ENCODE assay signal across 16 cellular contexts in genomic region chr12:51021694-51022093, GRCh38. TPM values are rescaled to one million over a fixed set of nuclear protein-coding genes. Genes with fewer than 3 reads are reported as not detected.
DNase-seq lines count a peak whose midpoint lies in the region; ATAC-seq and TF ChIP-seq lines count a peak whose summit lies in the region.
"Had no signal": no experiment of that assay in that cellular context is flagged by ENCODE, and none has a peak within 500 bp of the region (broad histone marks: within the 10 kb centered on the region; RNA-seq: fewer than 3 reads in every experiment).

No MANE protein-coding gene starts in this region.

- H3K23me2 ChIP-seq in H9 (ENCODE audit: insufficient read length, low read depth, low read length, poor library complexity, severe bottlenecking) = peaks cover 7% of the 10 kb centered on the region

- H3K4me3 ChIP-seq in mesenchymal stem cell (ENCODE audit: insufficient read depth in 1 of 2, low read depth in 1 of 2, low read length in 2 of 2) (no peak overlapping the region), neural progenitor cell (no peak overlapping the region), spleen (no peak overlapping the region)
- H3K4me3 ChIP-seq: lung had no signal

- H3K4me2 ChIP-seq in H9 (ENCODE audit: insufficient read depth, insufficient read length, low read length) = no peak overlapping the region
- H3K4me2 ChIP-seq in mesenchymal stem cell (ENCODE audit: low read length, poor library complexity, severe bottlenecking) = no peak overlapping the region
- no peak overlapping the region for H3K4me2 ChIP-seq in neural progenitor cell

- POLR2A ChIA-PET in activated CD8-positive, alpha-beta T cell treated with anti-CD3 and anti-CD28 coated beads, Interleukin-2, amount 10 ng/mL, durations not matched to agents 7 days and 5 days (lab: Charles Lee) = interaction anchor here (1.4 kb wide), 1 partner anchor 258 kb away, joined by 5 read pairs; the partner anchor contains the start of gene ATF1

- no peaks in the 10 kb centered on the region for H3K4me1 ChIP-seq in H9 (ENCODE audit: insufficient read depth, low read length)
- peaks cover 11% of the 10 kb centered on the region for H3K4me1 ChIP-seq in mesenchymal stem cell (ENCODE audit: control insufficient read depth, insufficient read depth, low read depth, low read length)
- H3K4me1 ChIP-seq in neural progenitor cell = peaks cover 24% of the 10 kb centered on the region
- H3K4me1 ChIP-seq in spleen = peaks cover 26 to 79% (median 50%) of the 10 kb centered on the region in 6 donors

- H3K27me3 Mint-ChIP-seq in CD14-positive monocyte (ENCODE audit: low read depth in 3 of 3) = peaks cover 0 to 2% (median 2%) of the 10 kb centered on the region in 3 donors
- H3K27me3 Mint-ChIP-seq in H9 (ENCODE audit: low read depth) = no peaks in the 10 kb centered on the region
- H3K27me3 Mint-ChIP-seq in activated CD8-positive, alpha-beta T cell treated with anti-CD3 and anti-CD28 coated beads, Interleukin-2, amount 10 ng/mL, durations not matched to agents 7 days and 5 days (ENCODE audit: low read depth) = no peaks in the 10 kb centered on the region
- peaks cover 2% of the 10 kb centered on the region for H3K27me3 Mint-ChIP-seq in neural progenitor cell (ENCODE audit: insufficient read depth, low read depth)
- H3K27me3 Mint-ChIP-seq: progenitor cell of endocrine pancreas had no signal

- H3T11ph ChIP-seq in H9 (ENCODE audit: low read length) = no peak overlapping the region

- H2AK5ac ChIP-seq in H9 (ENCODE audit: insufficient read length, low read length) = no peak overlapping the region
- peak overlapping the region; percentile 86 for H2AK5ac ChIP-seq in mesenchymal stem cell (ENCODE audit: low read length, severe bottlenecking)

- H3K9ac ChIP-seq in H9 (ENCODE audit: extremely low read depth, insufficient read length, low read length) (no peak overlapping the region), mesenchymal stem cell (ENCODE audit: low read length) (no peak overlapping the region), neural progenitor cell (no peak overlapping the region)

- H3K18ac ChIP-seq in H9 (ENCODE audit: insufficient read length, low read depth, low read length) (no peak overlapping the region), mesenchymal stem cell (ENCODE audit: low read depth in 1 of 2, low read length in 2 of 2) (no peak overlapping the region)

- no peak overlapping the region for H4K5ac ChIP-seq in H9 (ENCODE audit: insufficient read length, low read depth, low read length)

- H2BK15ac ChIP-seq in H9 (ENCODE audit: low read depth, low read length) (no peak overlapping the region), mesenchymal stem cell (ENCODE audit: low read depth, poor library complexity, severe bottlenecking) (no peak overlapping the region)

- H3K9me3 ChIP-seq in H9 (ENCODE audit: control insufficient read depth, low read depth, low read length) (no peaks in the 10 kb centered on the region), mesenchymal stem cell (ENCODE audit: control insufficient read depth, low read length) (no peaks in the 10 kb centered on the region), neural progenitor cell (ENCODE audit: low read depth) (no peaks in the 10 kb centered on the region), spleen (no peaks in the 10 kb centered on the region)

- H3K14ac ChIP-seq in H9 (ENCODE audit: insufficient read depth, low read length) = no peak overlapping the region
- no peak overlapping the region for H3K14ac ChIP-seq in mesenchymal stem cell (ENCODE audit: low read length in 2 of 2)

- H3K9me3 Mint-ChIP-seq in CD14-positive monocyte (no peaks in the 10 kb centered on the region), H9 (no peaks in the 10 kb centered on the region), neural progenitor cell (no peaks in the 10 kb centered on the region)
- no peaks in the 10 kb centered on the region for H3K9me3 Mint-ChIP-seq in activated CD8-positive, alpha-beta T cell treated with anti-CD3 and anti-CD28 coated beads, Interleukin-2, amount 10 ng/mL, durations not matched to agents 7 days and 5 days (ENCODE audit: insufficient read depth)

- peaks cover 2 to 7% of the 10 kb centered on the region in 2 donors for H3K36me3 Mint-ChIP-seq in CD14-positive monocyte
- H3K36me3 Mint-ChIP-seq in H9 (ENCODE audit: insufficient read depth in 1 of 3, low read depth in 3 of 3) = 0 out of 7 replicates have a peak, but pooled peaks cover 0 to 1% (median 0%) of the 10 kb centered on the region in 3 experiments
- H3K36me3 Mint-ChIP-seq in activated CD8-positive, alpha-beta T cell treated with anti-CD3 and anti-CD28 coated beads, Interleukin-2, amount 10 ng/mL, durations not matched to agents 7 days and 5 days (ENCODE audit: low read depth) = peaks cover 13% of the 10 kb centered on the region
- H3K36me3 Mint-ChIP-seq in neural progenitor cell = no peaks in the 10 kb centered on the region

- H4K91ac ChIP-seq in H9 (ENCODE audit: insufficient read length, low read depth, low read length) (no peak overlapping the region), mesenchymal stem cell (ENCODE audit: low read length) (no peak overlapping the region)

- peak overlapping the region; percentile 70 to 93 (median 86) for H3K27ac Mint-ChIP-seq in CD14-positive monocyte
- H3K27ac Mint-ChIP-seq in H9 = peak overlapping the region; percentile 18 to 56 (median 37); a peak in 5 of 7 replicates
- peak overlapping the region; percentile 24 for H3K27ac Mint-ChIP-seq in activated CD8-positive, alpha-beta T cell treated with anti-CD3 and anti-CD28 coated beads, Interleukin-2, amount 10 ng/mL, durations not matched to agents 7 days and 5 days
- no peak overlapping the region for H3K27ac Mint-ChIP-seq in neural progenitor cell

- intact Hi-C loops in CD14-positive monocyte (cut with micrococcal nuclease) (loop anchor here in 1 of 2 donors (5.0 kb wide), 1 partner anchor 94 kb away; a partner anchor contains a TSS), spleen (cut with DNase I; ENCODE audit: low total_unique reads) (no loop called here)

- H3K4me1 Mint-ChIP-seq in CD14-positive monocyte (peaks cover 58% of the 10 kb centered on the region), H9 (peaks cover 34% of the 10 kb centered on the region in 2 experiments), neural progenitor cell (peaks cover 21% of the 10 kb centered on the region)
- peaks cover 53% of the 10 kb centered on the region for H3K4me1 Mint-ChIP-seq in activated CD8-positive, alpha-beta T cell treated with anti-CD3 and anti-CD28 coated beads, Interleukin-2, amount 10 ng/mL, durations not matched to agents 7 days and 5 days (ENCODE audit: low read depth)

- H2BK120ac ChIP-seq in H9 (ENCODE audit: low read depth, low read length, poor library complexity, severe bottlenecking) = no peak overlapping the region
- H2BK120ac ChIP-seq in mesenchymal stem cell (ENCODE audit: low read depth, low read length) = no peak overlapping the region

- WGBS in H9 (ENCODE audit: extremely low coverage, insufficient read length, low lambda C conversion rate) = no CpG with 5 or more reads among the region's 1 CpG
- WGBS in mesenchymal stem cell = 56% methylated on average over 1 of the region's 1 CpG
- WGBS in spleen, 5 donors = 5 to 11% (median 9%) methylated on average over 1 of the region's 1 CpG

- H2AFZ ChIP-seq in H9 (ENCODE audit: low read length) (no peak overlapping the region), mesenchymal stem cell (ENCODE audit: low read depth, low read length) (no peak overlapping the region), neural progenitor cell (replicated peaks) (no peak overlapping the region)

- peaks cover 25% of the 10 kb centered on the region for H3F3A ChIP-seq in neural progenitor cell (ENCODE audit: low read depth)

- H3K79me2 ChIP-seq in H9 (ENCODE audit: insufficient read depth, low read length) (peaks cover 11% of the 10 kb centered on the region), neural progenitor cell (ENCODE audit: low read depth) (peaks cover 88% of the 10 kb centered on the region)

- no peak overlapping the region for H3K23ac ChIP-seq in H9 (ENCODE audit: insufficient read length, low read depth, low read length)
- no peak overlapping the region for H3K23ac ChIP-seq in mesenchymal stem cell (ENCODE audit: low read length in 2 of 2)

- H2BK5ac ChIP-seq in H9 (ENCODE audit: insufficient read length, low read length) = no peak overlapping the region
- no peak overlapping the region for H2BK5ac ChIP-seq in mesenchymal stem cell (ENCODE audit: low read depth, low read length, poor library complexity, severe bottlenecking)

- H2BK12ac ChIP-seq in H9 (ENCODE audit: insufficient read length, low read depth, low read length) = no peak overlapping the region
- no peak overlapping the region for H2BK12ac ChIP-seq in mesenchymal stem cell (ENCODE audit: low read length in 2 of 2)

- no peaks in the 10 kb centered on the region for H4K20me1 ChIP-seq in H9 (ENCODE audit: control insufficient read depth, insufficient read depth, insufficient read length)
- H4K20me1 ChIP-seq in neural progenitor cell (ENCODE audit: low read depth) = peaks cover 16% of the 10 kb centered on the region

- TF ChIP-seq CTCF in CD14-positive monocyte (IDR thresholded peaks at IDR 0.05) (no peak), H9 (conservative IDR thresholded peaks at IDR 0.05) (no peak), neural progenitor cell (IDR thresholded peaks at IDR 0.05) (no peak), spleen (IDR thresholded peaks at IDR 0.05 in 8 of 11, conservative IDR thresholded peaks at IDR 0.05 in 3 of 11) (no peak)

- no peak overlapping the region for H3K56ac ChIP-seq in H9 (ENCODE audit: insufficient read length, low read depth, low read length)

- H3K27ac ChIP-seq in H9 (ENCODE audit: insufficient read length, low read depth, low read length) = no peak overlapping the region
- no peak overlapping the region for H3K27ac ChIP-seq in mesenchymal stem cell (ENCODE audit: low read length, poor library complexity, severe bottlenecking)
- H3K27ac ChIP-seq in neural progenitor cell = no peak overlapping the region
- H3K27ac ChIP-seq in spleen = peak overlapping the region in 3 of 8 donors; percentile 7 to 55 (median 37)
- H3K27ac ChIP-seq: C4-2B, epithelial cell of prostate had no signal

- H2BK20ac ChIP-seq in H9 (ENCODE audit: low read depth, low read length, poor library complexity, severe bottlenecking) = no peak overlapping the region

- H3K79me1 ChIP-seq in H9 (ENCODE audit: insufficient read depth, low read depth, low read length, poor library complexity, severe bottlenecking) = peaks cover 2% of the 10 kb centered on the region
- peaks cover 5% of the 10 kb centered on the region for H3K79me1 ChIP-seq in mesenchymal stem cell (replicated peaks; ENCODE audit: low read length, poor library complexity, severe bottlenecking)

- no peaks in the 10 kb centered on the region for H3K27me3 ChIP-seq in H9 (ENCODE audit: insufficient read depth, low read length)
- no peaks in the 10 kb centered on the region for H3K27me3 ChIP-seq in mesenchymal stem cell (ENCODE audit: control insufficient read depth in 1 of 2, insufficient read depth in 1 of 2, low read length in 2 of 2)
- H3K27me3 ChIP-seq in neural progenitor cell = no peaks in the 10 kb centered on the region
- no peaks in the 10 kb centered on the region for H3K27me3 ChIP-seq in spleen (replicated peaks in 1 of 7)

- no peak for TF ChIP-seq POLR2A in spleen (IDR thresholded peaks at IDR 0.05)

- no peaks in the 10 kb centered on the region for H3K36me3 ChIP-seq in mesenchymal stem cell (ENCODE audit: control insufficient read depth in 1 of 2, insufficient read depth in 2 of 2, low read depth in 1 of 2, low read length in 2 of 2)
- no peaks in the 10 kb centered on the region for H3K36me3 ChIP-seq in neural progenitor cell
- no peaks in the 10 kb centered on the region for H3K36me3 ChIP-seq in spleen

- DNase-seq in CD14-positive monocyte (ENCODE audit: low spot score) (no peak), H9 (no peak), mesenchymal stem cell (no peak), neural progenitor cell (ENCODE audit: low spot score) (no peak), ecto neural progenitor cell (ENCODE audit: low spot score) (no peak), spleen (no peak)
- DNase-seq in activated CD8-positive, alpha-beta T cell treated with anti-CD3 and anti-CD28 coated beads, Interleukin-2, amount 10 ng/mL, durations not matched to agents 7 days and 5 days = no peak
- DNase-seq: activated CD8-positive, alpha-beta memory T cell treated with anti-CD3 and anti-CD28 coated beads, Interleukin-2, amount 50 U/mL, for 4 hours; GF-D8; stimulated activated CD4-positive, alpha-beta T cell treated with anti-CD3 and anti-CD28 coated beads, Interleukin-1b, Interleukin-23, amount 100 ng/mL, for 48 hours; stimulated activated naive CD4-positive, alpha-beta T cell treated with Interleukin-2 at 50 U/mL for 16 hours had no signal

- CTCF ChIA-PET in activated CD8-positive, alpha-beta T cell treated with anti-CD3 and anti-CD28 coated beads, Interleukin-2, amount 10 ng/mL, durations not matched to agents 7 days and 5 days (lab: Charles Lee) = interaction anchor here (0.8 to 1.8 kb wide), 10 partner anchors 10 to 517 kb away, joined by 3 to 9 read pairs (median 4); partner anchors contain the start of gene LETMD1

- H3K4ac ChIP-seq in H9 (ENCODE audit: low read depth, low read length) (no peak overlapping the region), mesenchymal stem cell (ENCODE audit: low read depth in 1 of 2, low read length in 2 of 2) (no peak overlapping the region)

- H3K4me3 Mint-ChIP-seq in CD14-positive monocyte = peak overlapping the region; percentile 7 to 82
- H3K4me3 Mint-ChIP-seq in H9 = no peak overlapping the region; a peak in 1 of 5 replicates
- peak overlapping the region; percentile 0 for H3K4me3 Mint-ChIP-seq in activated CD8-positive, alpha-beta T cell treated with anti-CD3 and anti-CD28 coated beads, Interleukin-2, amount 10 ng/mL, durations not matched to agents 7 days and 5 days
- no peak overlapping the region for H3K4me3 Mint-ChIP-seq in neural progenitor cell

- ATAC-seq in activated CD8-positive, alpha-beta T cell treated with anti-CD3 and anti-CD28 coated beads, Interleukin-2, amount 10 ng/mL, durations not matched to agents 7 days and 5 days = no peak
- no peak for ATAC-seq in GM18861 (IDR thresholded peaks at IDR 0.05; ENCODE audit: unreplicated experiment)

- H4K8ac ChIP-seq in H9 (replicated peaks; ENCODE audit: insufficient read length, low read depth, low read length) (no peak overlapping the region), mesenchymal stem cell (ENCODE audit: low read length) (no peak overlapping the region)

RNA-seq across cellular contexts. Expression of gene SLC11A2, which starts 4.5 kb away (rescaled TPM):
- polyA plus RNA-seq in CD14-positive monocyte (10 to 100 TPM; 11.7 to 14.9 TPM), spleen (10 to 100 TPM in 2 of 3 donors, 1 to 10 TPM in 1; 7.7 to 11.1 (median 10.6) TPM)
- total RNA-seq in H9 (2021) (45.6 and 47.9 TPM in 2 replicates), neural progenitor cell (ENCODE audit: low replicate concordance) (62.7 and 66.5 TPM in 2 replicates), spleen (10 to 100 TPM; 37.0 to 54.4 (median 42.6) TPM)
- total RNA-seq in activated CD8-positive, alpha-beta T cell treated with anti-CD3 and anti-CD28 coated beads, Interleukin-2, amount 10 ng/mL, durations not matched to agents 7 days and 5 days = 10 to 100 TPM; 29.9 to 36.1 TPM
- polyA plus RNA-seq in mesenchymal stem cell (2013, experiment 1 of 2) = 20.4 TPM
- polyA plus RNA-seq in mesenchymal stem cell (2013, experiment 2 of 2) = 19.7 TPM

RNA-seq across cellular contexts. Expression of gene LETMD1, which starts 26.4 kb away (rescaled TPM):
- 10 to 100 TPM; 13.2 to 16.8 TPM for polyA plus RNA-seq in CD14-positive monocyte
- 33.0 and 34.9 TPM in 2 replicates for total RNA-seq in H9 (2021)
- total RNA-seq in activated CD8-positive, alpha-beta T cell treated with anti-CD3 and anti-CD28 coated beads, Interleukin-2, amount 10 ng/mL, durations not matched to agents 7 days and 5 days = 10 to 100 TPM; 60.1 to 69.7 TPM
- polyA plus RNA-seq in mesenchymal stem cell (2013, experiment 1 of 2) = 32.8 TPM
- 30.8 TPM for polyA plus RNA-seq in mesenchymal stem cell (2013, experiment 2 of 2)
- 40.9 and 46.6 TPM in 2 replicates for total RNA-seq in neural progenitor cell (ENCODE audit: low replicate concordance)
- 10 to 100 TPM; 51.4 to 85.2 (median 66.3) TPM for total RNA-seq in spleen
- 10 to 100 TPM; 54.3 to 63.8 (median 54.6) TPM for polyA plus RNA-seq in spleen

Comparison
In these comparisons a context has a peak if more than half of its experiments do, and no peak if none do; other contexts are left out.
1. H3K4me3 Mint-ChIP-seq: peak in CD14-positive monocyte (2 of 2) and activated CD8-positive, alpha-beta T cell treated with anti-CD3 and anti-CD28 coated beads, Interleukin-2, amount 10 ng/mL, durations not matched to agents 7 days and 5 days (single experiment); none in H9 (0 of 2) and neural progenitor cell (single experiment).